In genomic region chr5:105952875-105953274, GRCh38 we compare ENCODE assay signal across 15 cellular contexts.
DNase-seq lines count a peak whose midpoint lies in the region; TF ChIP-seq lines count a peak whose summit lies in the region.
"Had no signal": no experiment of that assay in that cellular context is flagged by ENCODE, and none has a peak within 500 bp of the region (broad histone marks: within the 10 kb centered on the region; RNA-seq: fewer than 3 reads in every experiment).

No MANE protein-coding gene starts in this region.

- no peak overlapping the region for H3K27ac ChIP-seq in colonic mucosa
- H3K27ac ChIP-seq: A549, ascending aorta had no signal

- DNase-seq in AG10803 (ENCODE audit: low read depth) (peak; percentile 21), NCI-H1105 treated with DMSO at 0.1 percent for 48 hours (lab: John Stamatoyannopoulos, UW) (peak; percentile 96), NCI-H345 (lab: John Stamatoyannopoulos, UW) (peak; percentile 86), colonic mucosa (no peak), NAMALWA (ENCODE audit: low spot score) (no peak)
- no peak for DNase-seq in stimulated activated CD4-positive, alpha-beta T cell treated with anti-CD3 and anti-CD28 coated beads, Interleukin-4, amount 100 ng/mL, for 24 hours
- no peak for DNase-seq in stimulated activated CD4-positive, alpha-beta T cell treated with anti-CD3 and anti-CD28 coated beads, Interleukin-4, amount 100 ng/mL, for 4 hours
- DNase-seq: activated T-cell treated with anti-CD3 and anti-CD28 coated beads, Interleukin-2, amount 50 U/mL, for 48 hours; effector CD4-positive, alpha-beta T cell; NCI-H526 treated with DMSO at 0.1 percent for 48 hours had no signal

- H3K36me3 ChIP-seq in endocrine pancreas (ENCODE audit: control insufficient read depth, insufficient read depth, low read length) (no peaks in the 10 kb centered on the region), colonic mucosa (no peaks in the 10 kb centered on the region)
- H3K36me3 ChIP-seq: ascending aorta had no signal

- H3K27me3 ChIP-seq in endocrine pancreas (ENCODE audit: control insufficient read depth, insufficient read depth, low read length) (no peaks in the 10 kb centered on the region), colonic mucosa (no peaks in the 10 kb centered on the region)
- H3K27me3 ChIP-seq: ascending aorta had no signal

- peaks cover 8% of the 10 kb centered on the region for H3K4me1 ChIP-seq in endocrine pancreas (ENCODE audit: control insufficient read depth, insufficient read depth, low read length)
- H3K4me1 ChIP-seq in colonic mucosa, result no peaks in the 10 kb centered on the region
- H3K4me1 ChIP-seq: ascending aorta had no signal

- intact Hi-C loops in colonic mucosa (cut with DNase I), result no loop called here

- H3K4me3 ChIP-seq in AG10803 (ENCODE audit: low read length), result no peak overlapping the region
- peak overlapping the region; percentile 22 for H3K4me3 ChIP-seq in endocrine pancreas (ENCODE audit: control insufficient read depth, insufficient read depth, low read length)
- H3K4me3 ChIP-seq in colonic mucosa, result no peak overlapping the region
- H3K4me3 ChIP-seq: A549, ascending aorta, GM12878, lung had no signal

- H3K9ac ChIP-seq in endocrine pancreas (ENCODE audit: control insufficient read depth, insufficient read depth, low read length) (no peak overlapping the region), colonic mucosa (ENCODE audit: low read depth in 2 of 2, low read length in 2 of 2) (no peak overlapping the region)

- H3K9me3 ChIP-seq in endocrine pancreas (ENCODE audit: control insufficient read depth, low read length) (no peaks in the 10 kb centered on the region), colonic mucosa (no peaks in the 10 kb centered on the region)
- H3K9me3 ChIP-seq: A549, ascending aorta had no signal

- TF ChIP-seq CTCF in AG10803 (conservative IDR thresholded peaks at IDR 0.05; ENCODE audit: low read length), result no peak
- no peak for TF ChIP-seq CTCF in colonic mucosa (IDR thresholded peaks at IDR 0.05)

Comparison
In these comparisons a context has a peak if more than half of its experiments do, and no peak if none do; other contexts are left out.
1. DNase-seq: peak in AG10803 (single experiment), NCI-H1105 treated with DMSO at 0.1 percent for 48 hours (single experiment) and NCI-H345 (single experiment); none in stimulated activated CD4-positive, alpha-beta T cell treated with anti-CD3 and anti-CD28 coated beads, Interleukin-4, amount 100 ng/mL, for 24 hours (single experiment), stimulated activated CD4-positive, alpha-beta T cell treated with anti-CD3 and anti-CD28 coated beads, Interleukin-4, amount 100 ng/mL, for 4 hours (0 of 2), colonic mucosa (single experiment) and NAMALWA (single experiment).